ENCODE assay signal across 9 cellular contexts in genomic region chr11:45899086-45899447, GRCh38. TPM values are rescaled to one million over a fixed set of nuclear protein-coding genes. Genes with fewer than 3 reads are reported as not detected.
DNase-seq lines count a peak whose midpoint lies in the region; ATAC-seq, FAIRE-seq and TF ChIP-seq lines count a peak whose summit lies in the region.
"Had no signal": no experiment of that assay in that cellular context is flagged by ENCODE, and none has a peak within 500 bp of the region (broad histone marks: within the 10 kb centered on the region; RNA-seq: fewer than 3 reads in every experiment).

No MANE protein-coding gene starts in this region.

- H3K4me3 Mint-ChIP-seq in activated T-cell treated with anti-CD3 and anti-CD28 coated beads, Interleukin-2, amount 50 U/mL, for 72 hours = peak overlapping the region; percentile 73 to 81
- H3K4me3 Mint-ChIP-seq in astrocyte (ENCODE audit: unreplicated experiment) = peak overlapping the region; percentile 75

- TF ChIP-seq POLR2A in tibial nerve (IDR thresholded peaks at IDR 0.05) = no peak

- no peaks in the 10 kb centered on the region for H3K36me3 Mint-ChIP-seq in activated T-cell treated with anti-CD3 and anti-CD28 coated beads, Interleukin-2, amount 50 U/mL, for 72 hours (ENCODE audit: insufficient read depth in 2 of 2)
- H3K36me3 Mint-ChIP-seq in astrocyte (ENCODE audit: low read depth, unreplicated experiment) = peaks cover 3% of the 10 kb centered on the region

- H3K4me3 ChIP-seq in astrocyte (ENCODE audit: insufficient read depth, low read depth, low read length) (peak overlapping the region; percentile 70), mucosa of stomach (ENCODE audit: low read length) (no peak overlapping the region), tibial nerve (peak overlapping the region; percentile 26 to 67 (median 52))

- no peak for TF ChIP-seq CTCF in astrocyte (IDR thresholded peaks at IDR 0.05; ENCODE audit: insufficient read depth, low read depth, low read length)
- no peak for TF ChIP-seq CTCF in tibial nerve (IDR thresholded peaks at IDR 0.05)

- H3K9me3 Mint-ChIP-seq in activated T-cell treated with anti-CD3 and anti-CD28 coated beads, Interleukin-2, amount 50 U/mL, for 72 hours = no peaks in the 10 kb centered on the region
- H3K9me3 Mint-ChIP-seq in astrocyte (ENCODE audit: unreplicated experiment) = no peaks in the 10 kb centered on the region

- peak overlapping the region; percentile 89 for H3K4me2 ChIP-seq in astrocyte (ENCODE audit: low read length)

- peaks cover 25% of the 10 kb centered on the region for H3K27me3 Mint-ChIP-seq in activated T-cell treated with anti-CD3 and anti-CD28 coated beads, Interleukin-2, amount 50 U/mL, for 72 hours (ENCODE audit: low read depth)
- H3K27me3 Mint-ChIP-seq in astrocyte (ENCODE audit: low read depth, unreplicated experiment) = peaks cover 13% of the 10 kb centered on the region

- H3K9ac ChIP-seq in astrocyte (ENCODE audit: low read length) = peak overlapping the region; percentile 87
- H3K9ac ChIP-seq in mucosa of stomach (ENCODE audit: low read length) = peak overlapping the region; percentile 39

- peak overlapping the region; percentile 60 for H2AFZ ChIP-seq in astrocyte (ENCODE audit: low read depth, low read length)

- H3K4me1 ChIP-seq in astrocyte (ENCODE audit: insufficient read depth, low read length) (peaks cover 18% of the 10 kb centered on the region), mucosa of stomach (ENCODE audit: control insufficient read depth, insufficient read depth, low read length) (peaks cover 12% of the 10 kb centered on the region), tibial nerve (peaks cover 0 to 48% (median 17%) of the 10 kb centered on the region in 4 donors)

- H3K27me3 ChIP-seq in astrocyte (ENCODE audit: insufficient read depth, low read length) (no peaks in the 10 kb centered on the region), mucosa of stomach (ENCODE audit: control insufficient read depth, insufficient read depth, low read length) (peaks cover 38% of the 10 kb centered on the region), tibial nerve (no peaks in the 10 kb centered on the region)

- no peaks in the 10 kb centered on the region for H3K36me3 ChIP-seq in astrocyte (ENCODE audit: insufficient read depth, low read length)
- no peaks in the 10 kb centered on the region for H3K36me3 ChIP-seq in mucosa of stomach (ENCODE audit: control insufficient read depth, insufficient read depth, low read length)
- H3K36me3 ChIP-seq in tibial nerve = peaks cover 0 to 22% (median 0%) of the 10 kb centered on the region in 3 donors

- TF ChIP-seq EP300 in tibial nerve (IDR thresholded peaks at IDR 0.05) = no peak

- no peak for FAIRE-seq in astrocyte (lab: Jason Lieb, UNC)
- FAIRE-seq: colon had no signal

- H3K27ac Mint-ChIP-seq in activated T-cell treated with anti-CD3 and anti-CD28 coated beads, Interleukin-2, amount 50 U/mL, for 72 hours = no peak overlapping the region
- H3K27ac Mint-ChIP-seq in astrocyte (ENCODE audit: unreplicated experiment) = peak overlapping the region; percentile 53

- H3K27ac ChIP-seq in astrocyte (ENCODE audit: low read depth, low read length) (peak overlapping the region; percentile 88), tibial nerve (peak overlapping the region; percentile 65 to 90 (median 75))

- H3K79me2 ChIP-seq in astrocyte (ENCODE audit: insufficient read depth, low read length) = no peaks in the 10 kb centered on the region

- no peaks in the 10 kb centered on the region for H3K4me1 Mint-ChIP-seq in activated T-cell treated with anti-CD3 and anti-CD28 coated beads, Interleukin-2, amount 50 U/mL, for 72 hours (ENCODE audit: low read depth)
- H3K4me1 Mint-ChIP-seq in astrocyte (ENCODE audit: low read depth, unreplicated experiment) = peaks cover 6% of the 10 kb centered on the region

- peaks cover 14% of the 10 kb centered on the region for H4K20me1 ChIP-seq in astrocyte (ENCODE audit: insufficient read depth, low read length)

- H3K9me3 ChIP-seq in astrocyte (ENCODE audit: insufficient read depth, low read depth, low read length) = no peaks in the 10 kb centered on the region
- no peaks in the 10 kb centered on the region for H3K9me3 ChIP-seq in mucosa of stomach (ENCODE audit: control insufficient read depth, low read length)
- no peaks in the 10 kb centered on the region for H3K9me3 ChIP-seq in tibial nerve

- no peak for ATAC-seq in activated T-cell treated with anti-CD3 and anti-CD28 coated beads, Interleukin-2, amount 50 U/mL, for 72 hours (replicated peaks in 1 of 2)
- ATAC-seq in HG03045 (IDR thresholded peaks at IDR 0.05; ENCODE audit: unreplicated experiment) = no peak

- DNase-seq in activated T-cell treated with anti-CD3 and anti-CD28 coated beads, Interleukin-2, amount 50 U/mL, for 72 hours = no peak
- no peak for DNase-seq in activated T-cell treated with anti-CD3 and anti-CD28 coated beads, Interleukin-2, amount 50 U/mL, for 1 hour
- DNase-seq in astrocyte (ENCODE audit: low read depth) (no peak), tibial nerve (ENCODE audit: low spot score in 2 of 2) (no peak), inferior parietal cortex (ENCODE audit: extremely low spot score) (no peak), NCI-H524 treated with DMSO at 0.1 percent for 48 hours (lab: John Stamatoyannopoulos, UW) (no peak)

- 10 to 13% methylated on average over 3 of the region's 3 CpGs for WGBS in tibial nerve, 2 donors

RNA-seq across cellular contexts. Expression of gene FREY1, which starts 8.0 kb away (rescaled TPM):
- total RNA-seq in activated T-cell treated with anti-CD3 and anti-CD28 coated beads, Interleukin-2, amount 50 U/mL, for 72 hours = 1 to 10 TPM; 1.3 to 1.9 TPM
- total RNA-seq in astrocyte = 0.79 and 1.5 TPM in 2 replicates
- 1 to 10 TPM in 2 of 4 donors, not detected in 2; 1.0 to 7.2 TPM for total RNA-seq in tibial nerve

RNA-seq across cellular contexts. Expression of gene MAPK8IP1, which starts 13.6 kb away (rescaled TPM):
- total RNA-seq in activated T-cell treated with anti-CD3 and anti-CD28 coated beads, Interleukin-2, amount 50 U/mL, for 72 hours = under 1 TPM; 0.50 to 0.69 TPM
- total RNA-seq in astrocyte (13.3 and 14.7 TPM in 2 replicates), tibial nerve (100 to 1,000 TPM; 165 to 298 (median 230) TPM)

RNA-seq across cellular contexts. Expression of gene PEX16, which starts 18.6 kb away (rescaled TPM):
- total RNA-seq in activated T-cell treated with anti-CD3 and anti-CD28 coated beads, Interleukin-2, amount 50 U/mL, for 72 hours = 10 to 100 TPM; 42.5 to 46.8 TPM
- total RNA-seq in astrocyte (25.8 and 25.9 TPM in 2 replicates), tibial nerve (10 to 100 TPM; 33.9 to 38.4 (median 36.5) TPM)

RNA-seq across cellular contexts. Expression of gene LARGE2, which starts 23.4 kb away (rescaled TPM):
- 1 to 10 TPM in 1 of 2 donors, under 1 TPM in 1; 0.90 to 1.4 TPM for total RNA-seq in activated T-cell treated with anti-CD3 and anti-CD28 coated beads, Interleukin-2, amount 50 U/mL, for 72 hours
- total RNA-seq in astrocyte (0.36 and 1.1 TPM in 2 replicates), tibial nerve (not detected)

RNA-seq across cellular contexts. Expression of gene CRY2, which starts 51.8 kb away (rescaled TPM):
- total RNA-seq in activated T-cell treated with anti-CD3 and anti-CD28 coated beads, Interleukin-2, amount 50 U/mL, for 72 hours = 10 to 100 TPM; 20.2 to 23.8 TPM
- total RNA-seq in astrocyte (14.4 and 16.9 TPM in 2 replicates), tibial nerve (10 to 100 TPM; 48.8 to 96.4 (median 54.6) TPM)

Comparison
In these comparisons a context has a peak if more than half of its experiments do, and no peak if none do; other contexts are left out.
1. RNA of gene MAPK8IP1, which starts 13.6 kb away (total RNA-seq): 165 to 298 TPM in tibial nerve; 13.3 to 14.7 TPM in astrocyte and 0.50 to 0.69 TPM in activated T-cell treated with anti-CD3 and anti-CD28 coated beads, Interleukin-2, amount 50 U/mL, for 72 hours; every median in the first group is over 10 times any median in the second.